18 cellular contexts compared by ENCODE assay signal in genomic region chr2:27708666-27709065, GRCh38.
"Had no signal": no experiment of that assay in that cellular context is flagged by ENCODE, and none has a peak within 500 bp of the region (broad histone marks: within the 10 kb centered on the region; RNA-seq: fewer than 3 reads in every experiment).

No MANE protein-coding gene starts in this region.

- H3K27ac ChIP-seq: neutrophil, thyroid gland had no signal

- H3K9me3 Mint-ChIP-seq: activated CD4-positive, alpha-beta T cell treated with anti-CD3 and anti-CD28 coated beads, Interleukin-2, amount 10 ng/mL, durations not matched to agents 24 days and 14 days; brain; central memory CD8-positive, alpha-beta T cell; mesothelial cell of epicardium; naive B cell; T-helper 1 cell treated with Interleukin-12 subunit alpha and Interleukin-12 subunit beta and Interleukin-4 antibody, amounts not matched to agents 30 μg/mL and 1 μg/mL, for 36 hours; WTC11 had no signal

- H3K27me3 Mint-ChIP-seq: central memory CD8-positive, alpha-beta T cell had no signal

- H3K27ac Mint-ChIP-seq: activated CD4-positive, alpha-beta T cell treated with anti-CD3 and anti-CD28 coated beads, Interleukin-2, amount 10 ng/mL, durations not matched to agents 24 days and 14 days; mesothelial cell of epicardium; naive B cell; progenitor cell of endocrine pancreas; T-helper 1 cell treated with Interleukin-12 subunit alpha and Interleukin-12 subunit beta and Interleukin-4 antibody, amounts not matched to agents 30 μg/mL and 1 μg/mL, for 36 hours; WTC11 had no signal

- H3K36me3 Mint-ChIP-seq: brain, mesothelial cell of epicardium, WTC11 had no signal

- H3K4me1 Mint-ChIP-seq: naive B cell, WTC11 had no signal

- H3K27me3 ChIP-seq: adrenal gland, thyroid gland had no signal

- H3K9me3 ChIP-seq: adrenal gland, neutrophil, thyroid gland had no signal

- DNase-seq: activated CD4-positive, alpha-beta T cell treated with anti-CD3 and anti-CD28 coated beads, Interleukin-2, amount 10 ng/mL, durations not matched to agents 24 days and 14 days; activated CD8-positive, alpha-beta memory T cell treated with anti-CD3 and anti-CD28 coated beads for 24 hours; activated naive CD4-positive, alpha-beta T cell treated with anti-CD3 and anti-CD28 coated beads, Interleukin-2, amount 50 U/mL, for 16 hours; activated T-cell treated with anti-CD3 and anti-CD28 coated beads for 4 hours; dermis blood vessel endothelial cell; naive B cell; SHP77 treated with DMSO at 0.1 percent for 48 hours; stimulated activated CD4-positive, alpha-beta T cell treated with anti-CD3 and anti-CD28 coated beads, Interleukin-12 subunit alpha, Interleukin-12 subunit beta, amount 100 ng/mL, for 4 hours; stimulated activated naive CD8-positive, alpha-beta T cell treated with anti-CD3 and anti-CD28 coated beads, Interleukin-15, Interleukin-2, amounts not matched to agents 100 U/mL and 50 U/mL, for 24 hours; thyroid gland had no signal

- H3K4me3 ChIP-seq: adrenal gland, thyroid gland had no signal

- H3K4me3 Mint-ChIP-seq: activated CD4-positive, alpha-beta T cell treated with anti-CD3 and anti-CD28 coated beads, Interleukin-2, amount 10 ng/mL, durations not matched to agents 24 days and 14 days; brain; central memory CD8-positive, alpha-beta T cell; mesothelial cell of epicardium; naive B cell; T-helper 1 cell treated with Interleukin-12 subunit alpha and Interleukin-12 subunit beta and Interleukin-4 antibody, amounts not matched to agents 30 μg/mL and 1 μg/mL, for 36 hours; WTC11 had no signal

- H3K36me3 ChIP-seq: adrenal gland, neutrophil, thyroid gland had no signal
